In genomic region chr1:155003766-155004351, GRCh38 we compare ENCODE assay signal across 1 cellular context.
TF ChIP-seq lines count a peak whose summit lies in the region.

No MANE protein-coding gene starts in this region.

TF ChIP-seq in neural cell, 6 proteins besides CTCF, POLR2A, EP300 and RAD21 (continued from another document):
- no peak for TF ChIP-seq POLR2AphosphoS5 (IDR thresholded peaks at IDR 0.05)
